In genomic region chr2:69946351-69947077, GRCh38 we compare ENCODE assay signal across 8 cellular contexts. TPM values are rescaled to one million over a fixed set of nuclear protein-coding genes. Genes with fewer than 3 reads are reported as not detected.
DNase-seq lines count a peak whose midpoint lies in the region; ATAC-seq and TF ChIP-seq lines count a peak whose summit lies in the region.

No MANE protein-coding gene starts in this region.

- no peak overlapping the region for H3K4me3 ChIP-seq in fibroblast of the aortic adventitia (ENCODE audit: low read depth, low read length)

- POLR2A ChIA-PET in activated CD8-positive, alpha-beta T cell treated with anti-CD3 and anti-CD28 coated beads, Interleukin-2, amount 10 ng/mL, durations not matched to agents 7 days and 5 days (lab: Charles Lee) = interaction anchor here (0.5 to 3.9 kb wide), 9 partner anchors 15 to 347 kb away, joined by 3 to 28 read pairs (median 4); partner anchors contain the start of genes C2orf42, MXD1 and SNRPG

- intact Hi-C loops in CD14-positive monocyte (cut with micrococcal nuclease) (loop anchor here in 1 of 2 donors (2.0 to 5.0 kb wide), 2 partner anchors 34 to 38 kb away; no protein-coding TSS in a partner anchor), sciatic nerve (cut with DNase I) (no loop called here)

- H3K27me3 Mint-ChIP-seq in CD14-positive monocyte (ENCODE audit: low read depth in 3 of 3) = no peaks in the 10 kb centered on the region
- H3K27me3 Mint-ChIP-seq in activated CD8-positive, alpha-beta T cell treated with anti-CD3 and anti-CD28 coated beads, Interleukin-2, amount 10 ng/mL, durations not matched to agents 7 days and 5 days (ENCODE audit: low read depth) = peaks cover 2% of the 10 kb centered on the region

- peak overlapping the region; percentile 51 for H3K4me3 Mint-ChIP-seq in CD14-positive monocyte
- peak overlapping the region; percentile 9 for H3K4me3 Mint-ChIP-seq in activated CD8-positive, alpha-beta T cell treated with anti-CD3 and anti-CD28 coated beads, Interleukin-2, amount 10 ng/mL, durations not matched to agents 7 days and 5 days

- peaks cover 28 to 31% of the 10 kb centered on the region in 2 donors for H3K36me3 Mint-ChIP-seq in CD14-positive monocyte
- H3K36me3 Mint-ChIP-seq in activated CD8-positive, alpha-beta T cell treated with anti-CD3 and anti-CD28 coated beads, Interleukin-2, amount 10 ng/mL, durations not matched to agents 7 days and 5 days (ENCODE audit: low read depth) = peaks cover 18% of the 10 kb centered on the region

- H3K4me1 Mint-ChIP-seq in CD14-positive monocyte = peaks cover 67% of the 10 kb centered on the region
- peaks cover 30% of the 10 kb centered on the region for H3K4me1 Mint-ChIP-seq in activated CD8-positive, alpha-beta T cell treated with anti-CD3 and anti-CD28 coated beads, Interleukin-2, amount 10 ng/mL, durations not matched to agents 7 days and 5 days (ENCODE audit: low read depth)

- H3K27ac Mint-ChIP-seq in CD14-positive monocyte = peak overlapping the region; percentile 94 to 98 (median 97)
- H3K27ac Mint-ChIP-seq in activated CD8-positive, alpha-beta T cell treated with anti-CD3 and anti-CD28 coated beads, Interleukin-2, amount 10 ng/mL, durations not matched to agents 7 days and 5 days = peak overlapping the region; percentile 87

- DNase-seq in CD14-positive monocyte (ENCODE audit: low spot score) (peak; percentile 70), LHCN-M2 (ENCODE audit: low read depth) (peak; percentile 73), fibroblast of the aortic adventitia (ENCODE audit: low read depth) (peak; percentile 29), sciatic nerve (ENCODE audit: low spot score) (no peak), pons (ENCODE audit: low spot score) (no peak)
- DNase-seq in activated CD8-positive, alpha-beta T cell treated with anti-CD3 and anti-CD28 coated beads, Interleukin-2, amount 10 ng/mL, durations not matched to agents 7 days and 5 days = peak; percentile 82
- peak; percentile 59 for DNase-seq in stimulated activated CD8-positive, alpha-beta memory T cell treated with anti-CD3 and anti-CD28 coated beads, Interleukin-4, amount 100 ng/mL, for 48 hours

- TF ChIP-seq CTCF in CD14-positive monocyte (IDR thresholded peaks at IDR 0.05) (no peak), fibroblast of the aortic adventitia (IDR thresholded peaks at IDR 0.05; ENCODE audit: insufficient read depth, low read length) (no peak)

- peaks cover 0 to 2% (median 0%) of the 10 kb centered on the region in 7 donors for H3K9me3 Mint-ChIP-seq in CD14-positive monocyte
- H3K9me3 Mint-ChIP-seq in activated CD8-positive, alpha-beta T cell treated with anti-CD3 and anti-CD28 coated beads, Interleukin-2, amount 10 ng/mL, durations not matched to agents 7 days and 5 days (ENCODE audit: insufficient read depth) = no peaks in the 10 kb centered on the region

- peak; percentile 80 for ATAC-seq in GM21360 (IDR thresholded peaks at IDR 0.05; ENCODE audit: unreplicated experiment)
- ATAC-seq in activated CD8-positive, alpha-beta T cell treated with anti-CD3 and anti-CD28 coated beads, Interleukin-2, amount 10 ng/mL, durations not matched to agents 7 days and 5 days = peak; percentile 89
- no peak for ATAC-seq in sciatic nerve

- CTCF ChIA-PET in activated CD8-positive, alpha-beta T cell treated with anti-CD3 and anti-CD28 coated beads, Interleukin-2, amount 10 ng/mL, durations not matched to agents 7 days and 5 days (lab: Charles Lee) = interaction anchor here (0.8 to 1.7 kb wide), 6 partner anchors 11 to 245 kb away, joined by 3 to 5 read pairs (median 3); partner anchors contain the start of genes C2orf42 and MXD1

RNA-seq across cellular contexts. Expression of gene ASPRV1, which starts 14.9 kb away (rescaled TPM):
- under 1 TPM; 0.25 to 0.27 TPM for polyA plus RNA-seq in CD14-positive monocyte
- total RNA-seq in LHCN-M2 (2014; rRNA removed) = 0.34 TPM in 1 of 2 replicates, not detected in the other
- 0.16 TPM for polyA plus RNA-seq in LHCN-M2 (2012)
- under 1 TPM; 0.74 to 0.78 TPM for total RNA-seq in activated CD8-positive, alpha-beta T cell treated with anti-CD3 and anti-CD28 coated beads, Interleukin-2, amount 10 ng/mL, durations not matched to agents 7 days and 5 days
- total RNA-seq in fibroblast of the aortic adventitia (ENCODE audit: low replicate concordance) = 0.54 TPM in 1 of 2 replicates, not detected in the other
- 5.6 TPM for total RNA-seq in sciatic nerve

RNA-seq across cellular contexts. Expression of gene MXD1, which starts 31.6 kb away (rescaled TPM):
- 100 to 1,000 TPM in 1 of 2 donors, 10 to 100 TPM in 1; 83.1 to 112 TPM for polyA plus RNA-seq in CD14-positive monocyte
- total RNA-seq in LHCN-M2 (2014; rRNA removed) (0.83 and 1.8 TPM in 2 replicates), fibroblast of the aortic adventitia (ENCODE audit: low replicate concordance) (4.0 and 13.1 TPM in 2 replicates), sciatic nerve (25.3 TPM)
- polyA plus RNA-seq in LHCN-M2 (2012) = 1.1 TPM
- 10 to 100 TPM in 1 of 2 experiments, 1 to 10 TPM in 1; 7.7 to 10.2 TPM for total RNA-seq in activated CD8-positive, alpha-beta T cell treated with anti-CD3 and anti-CD28 coated beads, Interleukin-2, amount 10 ng/mL, durations not matched to agents 7 days and 5 days

RNA-seq across cellular contexts. Expression of gene SNRNP27, which starts 52.8 kb away (rescaled TPM):
- 10 to 100 TPM; 47.4 to 54.8 TPM for polyA plus RNA-seq in CD14-positive monocyte
- total RNA-seq in LHCN-M2 (2014; rRNA removed) = 88.6 and 93.7 TPM in 2 replicates
- 45.5 TPM for polyA plus RNA-seq in LHCN-M2 (2012)
- total RNA-seq in activated CD8-positive, alpha-beta T cell treated with anti-CD3 and anti-CD28 coated beads, Interleukin-2, amount 10 ng/mL, durations not matched to agents 7 days and 5 days = 10 to 100 TPM; 53.0 to 56.0 TPM
- total RNA-seq in fibroblast of the aortic adventitia (ENCODE audit: low replicate concordance) = 49.4 and 53.6 TPM in 2 replicates
- 46.9 TPM for total RNA-seq in sciatic nerve

Comparison
In these comparisons a context has a peak if more than half of its experiments do, and no peak if none do; other contexts are left out.
1. DNase-seq: peak in CD14-positive monocyte (single experiment), LHCN-M2 (single experiment), activated CD8-positive, alpha-beta T cell treated with anti-CD3 and anti-CD28 coated beads, Interleukin-2, amount 10 ng/mL, durations not matched to agents 7 days and 5 days (single experiment), fibroblast of the aortic adventitia (single experiment) and stimulated activated CD8-positive, alpha-beta memory T cell treated with anti-CD3 and anti-CD28 coated beads, Interleukin-4, amount 100 ng/mL, for 48 hours (single experiment); none in sciatic nerve (single experiment) and pons (single experiment).